In the genomic region with DNA sequence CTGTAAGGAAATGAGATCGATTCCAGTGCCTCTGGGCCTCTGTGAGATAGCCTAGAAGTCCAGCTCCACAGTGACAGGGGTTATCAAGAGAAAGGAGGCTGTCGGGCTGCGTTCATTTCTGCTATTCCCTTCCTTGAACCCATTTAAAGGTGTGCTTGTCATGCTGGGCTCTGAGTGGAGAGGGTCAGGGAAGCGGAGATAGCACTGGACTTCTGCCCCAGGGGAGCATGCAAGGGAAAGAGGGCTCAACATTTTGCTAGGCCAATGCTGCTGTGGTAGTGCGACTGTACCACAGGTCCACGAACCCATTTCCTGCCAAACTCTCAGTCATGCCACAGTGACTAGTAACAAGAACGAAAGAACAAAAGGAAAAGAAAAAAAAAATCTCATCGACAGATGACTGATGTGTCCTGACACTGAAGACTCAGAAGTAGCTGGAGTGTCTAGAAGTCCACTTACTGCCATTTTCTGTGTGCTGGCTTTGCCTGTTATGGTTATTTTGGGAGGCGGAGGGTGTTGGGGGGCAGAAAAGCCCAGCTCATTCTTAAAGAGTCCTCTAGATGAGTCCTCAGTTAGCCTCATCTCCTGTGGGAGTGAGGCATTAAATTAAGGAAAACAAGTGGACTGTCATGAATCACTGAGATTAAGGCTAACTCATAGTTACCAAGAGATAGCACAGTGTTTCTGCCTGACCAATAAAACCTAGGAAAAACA, we compare ENCODE assay signal across 8 cellular contexts. TPM values are rescaled to one million over a fixed set of nuclear protein-coding genes. Genes with fewer than 3 reads are reported as not detected.
DNase-seq lines count a peak whose midpoint lies in the region; ATAC-seq and TF ChIP-seq lines count a peak whose summit lies in the region.

No MANE protein-coding gene starts in this region.

- peaks cover 64% of the 10 kb centered on the region for H3K4me1 Mint-ChIP-seq in activated CD4-positive, alpha-beta T cell treated with anti-CD3 and anti-CD28 coated beads, Interleukin-2, amount 10 ng/mL, durations not matched to agents 24 days and 14 days
- peaks cover 72% of the 10 kb centered on the region for H3K4me1 Mint-ChIP-seq in stimulated activated effector memory CD8-positive, alpha-beta T cell treated with anti-CD3 and anti-CD28 coated beads, Interleukin-12 subunit alpha, Interleukin-12 subunit beta, amount 100 ng/mL, for 72 hours

- H3K9me3 Mint-ChIP-seq in activated CD4-positive, alpha-beta T cell treated with anti-CD3 and anti-CD28 coated beads, Interleukin-2, amount 10 ng/mL, durations not matched to agents 24 days and 14 days = peaks cover 3% of the 10 kb centered on the region
- H3K9me3 Mint-ChIP-seq in stimulated activated effector memory CD8-positive, alpha-beta T cell treated with anti-CD3 and anti-CD28 coated beads, Interleukin-12 subunit alpha, Interleukin-12 subunit beta, amount 100 ng/mL, for 72 hours = no peaks in the 10 kb centered on the region

- peaks cover 61% of the 10 kb centered on the region for H3K36me3 Mint-ChIP-seq in activated CD4-positive, alpha-beta T cell treated with anti-CD3 and anti-CD28 coated beads, Interleukin-2, amount 10 ng/mL, durations not matched to agents 24 days and 14 days (ENCODE audit: low read depth)
- peaks cover 76% of the 10 kb centered on the region for H3K36me3 Mint-ChIP-seq in stimulated activated effector memory CD8-positive, alpha-beta T cell treated with anti-CD3 and anti-CD28 coated beads, Interleukin-12 subunit alpha, Interleukin-12 subunit beta, amount 100 ng/mL, for 72 hours

- peak overlapping the region; percentile 91 for H3K27ac Mint-ChIP-seq in activated CD4-positive, alpha-beta T cell treated with anti-CD3 and anti-CD28 coated beads, Interleukin-2, amount 10 ng/mL, durations not matched to agents 24 days and 14 days
- peak overlapping the region; percentile 89 for H3K27ac Mint-ChIP-seq in stimulated activated effector memory CD8-positive, alpha-beta T cell treated with anti-CD3 and anti-CD28 coated beads, Interleukin-12 subunit alpha, Interleukin-12 subunit beta, amount 100 ng/mL, for 72 hours

- H3K4me3 ChIP-seq in GM12865 (ENCODE audit: low read depth, low read length) (no peak overlapping the region), fibroblast of pulmonary artery (replicated peaks; ENCODE audit: low read depth, low read length) (no peak overlapping the region)

- intact Hi-C loops in activated CD4-positive, alpha-beta T cell treated with anti-CD3 and anti-CD28 coated beads, Interleukin-2, amount 10 ng/mL, durations not matched to agents 24 days and 14 days (cut with micrococcal nuclease) = loop anchor here (1.0 to 2.0 kb wide), 3 partner anchors 8 to 236 kb away; partner anchors contain the start of gene NEDD9

- no peaks in the 10 kb centered on the region for H3K27me3 Mint-ChIP-seq in activated CD4-positive, alpha-beta T cell treated with anti-CD3 and anti-CD28 coated beads, Interleukin-2, amount 10 ng/mL, durations not matched to agents 24 days and 14 days

- TF ChIP-seq CTCF in GM12865 (IDR thresholded peaks at IDR 0.05; ENCODE audit: insufficient read depth, low read depth, low read length, missing control alignments) (no peak), fibroblast of pulmonary artery (IDR thresholded peaks at IDR 0.05; ENCODE audit: low read length, missing control alignments) (no peak)

- DNase-seq in GM12865 (ENCODE audit: low read depth) = peak; percentile 66
- peak; percentile 87 for DNase-seq in activated CD4-positive, alpha-beta T cell treated with anti-CD3 and anti-CD28 coated beads, Interleukin-2, amount 10 ng/mL, durations not matched to agents 24 days and 14 days
- DNase-seq in fibroblast of pulmonary artery (ENCODE audit: low read depth) = peak; percentile 51
- DNase-seq in stimulated activated effector memory CD8-positive, alpha-beta T cell treated with anti-CD3 and anti-CD28 coated beads, Interleukin-12 subunit alpha, Interleukin-12 subunit beta, amount 100 ng/mL, for 72 hours (ENCODE audit: low spot score in 2 of 2) = peak; percentile 36 to 82
- DNase-seq in NCI-H774 (lab: John Stamatoyannopoulos, UW) = no peak
- no peak for DNase-seq in HPDE6-E6E7 (ENCODE audit: extremely low spot score)

- ATAC-seq in HG02642 (IDR thresholded peaks at IDR 0.05; ENCODE audit: poor library complexity, unreplicated experiment) = peak; percentile 66
- peak; percentile 96 for ATAC-seq in stimulated activated effector memory CD8-positive, alpha-beta T cell treated with anti-CD3 and anti-CD28 coated beads, Interleukin-12 subunit alpha, Interleukin-12 subunit beta, amount 100 ng/mL, for 72 hours
- no peak for ATAC-seq in GM21528 (IDR thresholded peaks at IDR 0.05; ENCODE audit: low FRiP score, unreplicated experiment)

- H3K4me3 Mint-ChIP-seq in activated CD4-positive, alpha-beta T cell treated with anti-CD3 and anti-CD28 coated beads, Interleukin-2, amount 10 ng/mL, durations not matched to agents 24 days and 14 days = peak overlapping the region; percentile 72
- H3K4me3 Mint-ChIP-seq in stimulated activated effector memory CD8-positive, alpha-beta T cell treated with anti-CD3 and anti-CD28 coated beads, Interleukin-12 subunit alpha, Interleukin-12 subunit beta, amount 100 ng/mL, for 72 hours = peak overlapping the region; percentile 60

RNA-seq across cellular contexts. Expression of gene NEDD9, which starts 8.1 kb away (rescaled TPM):
- 31.9 and 36.9 TPM in 2 replicates for total RNA-seq in activated CD4-positive, alpha-beta T cell treated with anti-CD3 and anti-CD28 coated beads, Interleukin-2, amount 10 ng/mL, durations not matched to agents 24 days and 14 days

Comparison
In these comparisons a context has a peak if more than half of its experiments do, and no peak if none do; other contexts are left out.
1. DNase-seq: peak in GM12865 (single experiment), activated CD4-positive, alpha-beta T cell treated with anti-CD3 and anti-CD28 coated beads, Interleukin-2, amount 10 ng/mL, durations not matched to agents 24 days and 14 days (single experiment), fibroblast of pulmonary artery (single experiment) and stimulated activated effector memory CD8-positive, alpha-beta T cell treated with anti-CD3 and anti-CD28 coated beads, Interleukin-12 subunit alpha, Interleukin-12 subunit beta, amount 100 ng/mL, for 72 hours (2 of 2); none in NCI-H774 (single experiment) and HPDE6-E6E7 (single experiment).